In genomic region chr9:91120200-91120599, GRCh38 we compare ENCODE assay signal across 17 cellular contexts.
DNase-seq lines count a peak whose midpoint lies in the region; FAIRE-seq and TF ChIP-seq lines count a peak whose summit lies in the region.
"Had no signal": no experiment of that assay in that cellular context is flagged by ENCODE, and none has a peak within 500 bp of the region (broad histone marks: within the 10 kb centered on the region; RNA-seq: fewer than 3 reads in every experiment).

No MANE protein-coding gene starts in this region.

- intact Hi-C loops in cardiac septum (cut with DNase I) (no loop called here), prostate gland (cut with DNase I) (no loop called here)

- H2AFZ ChIP-seq in fibroblast of lung (ENCODE audit: low read length): no peak overlapping the region

- H3K9me3 ChIP-seq in right atrium auricular region (peaks cover 0 to 7% of the 10 kb centered on the region in 2 donors), fibroblast of lung (ENCODE audit: control insufficient read depth, insufficient read depth, low read depth, low read length) (no peaks in the 10 kb centered on the region), prostate gland (no peaks in the 10 kb centered on the region)

- TF ChIP-seq POLR2A in prostate gland (IDR thresholded peaks at IDR 0.05) (no peak), H54 (IDR thresholded peaks at IDR 0.05; ENCODE audit: low read depth, low read length) (no peak)

- peaks cover 0 to 30% of the 10 kb centered on the region in 2 donors for H3K4me1 ChIP-seq in right atrium auricular region
- peaks cover 16% of the 10 kb centered on the region for H3K4me1 ChIP-seq in fibroblast of lung (ENCODE audit: control insufficient read depth, extremely low read depth, insufficient read depth, low read length)
- no peaks in the 10 kb centered on the region for H3K4me1 ChIP-seq in prostate gland (replicated peaks)

- H3K4me3 ChIP-seq in right atrium auricular region: no peak overlapping the region
- H3K4me3 ChIP-seq in fibroblast of lung (replicated peaks in 1 of 4; ENCODE audit: control extremely low read depth in 1 of 4, insufficient read depth in 1 of 4, low read depth in 3 of 4, low read length in 4 of 4): peak overlapping the region in 1 of 4 experiments; percentile 23
- no peak overlapping the region for H3K4me3 ChIP-seq in prostate gland
- H3K4me3 ChIP-seq: adrenal gland, GM12878 had no signal

- no peak for DNase-seq in right atrium auricular region (ENCODE audit: low spot score)
- no peak for DNase-seq in cardiac septum (ENCODE audit: low spot score)
- no peak for DNase-seq in fibroblast of lung (ENCODE audit: low read depth in 2 of 2)
- DNase-seq in prostate gland (ENCODE audit: low spot score): peak; percentile 20
- DNase-seq in DMS 273 (lab: John Stamatoyannopoulos, UW; ENCODE audit: unreplicated experiment): no peak
- no peak for DNase-seq in KBM-7
- DNase-seq in NCI-H2029 treated with DMSO at 0.1 percent for 48 hours (lab: John Stamatoyannopoulos, UW): no peak
- DNase-seq in H54 (ENCODE audit: insufficient read length, low spot score): no peak
- DNase-seq: adrenal gland; glutamatergic neuron; kidney; NCI-H2171 treated with DMSO at 0.1 percent for 48 hours; occipital lobe; stimulated activated naive B cell treated with anti-CD40 and anti-IgM and Interleukin-4, amounts not matched to agents 10 μg/mL and 1 μg/mL and 100 μg/mL, for 72 hours had no signal

- H4K20me1 ChIP-seq in fibroblast of lung (ENCODE audit: control insufficient read depth, extremely low read depth, insufficient read depth, low read length): no peaks in the 10 kb centered on the region

- in situ Hi-C loops in KBM-7 (cut with MboI; ENCODE audit: low pct_unique_long_range_greater_than_20kb, low sequenced_read_pairs): no loop called here

- no peaks in the 10 kb centered on the region for H3K27me3 ChIP-seq in right atrium auricular region
- H3K27me3 ChIP-seq in fibroblast of lung (ENCODE audit: control insufficient read depth, insufficient read depth, low read length): no peaks in the 10 kb centered on the region
- H3K27me3 ChIP-seq in prostate gland (replicated peaks; ENCODE audit: insufficient read depth): no peaks in the 10 kb centered on the region
- H3K27me3 ChIP-seq: adrenal gland had no signal

- peak overlapping the region; percentile 21 for H3K9ac ChIP-seq in fibroblast of lung (ENCODE audit: insufficient read depth, low read length)
- H3K9ac ChIP-seq: KMS-11 had no signal

- no peak for TF ChIP-seq CTCF in right atrium auricular region (IDR thresholded peaks at IDR 0.05)
- TF ChIP-seq CTCF in fibroblast of lung (conservative IDR thresholded peaks at IDR 0.05 in 1 of 2, IDR thresholded peaks at IDR 0.05 in 1 of 2; ENCODE audit: low read depth in 1 of 2, low read length in 2 of 2): no peak
- no peak for TF ChIP-seq CTCF in prostate gland (IDR thresholded peaks at IDR 0.05)

- peak overlapping the region; percentile 69 to 79 for H3K27ac ChIP-seq in right atrium auricular region
- H3K27ac ChIP-seq in fibroblast of lung (ENCODE audit: insufficient read depth, low read length): peak overlapping the region; percentile 92
- H3K27ac ChIP-seq in prostate gland: no peak overlapping the region
- H3K27ac ChIP-seq: adrenal gland, KMS-11 had no signal

- peak overlapping the region; percentile 28 for H3K4me2 ChIP-seq in fibroblast of lung (ENCODE audit: extremely low read depth, insufficient read depth, low read length)
- H3K4me2 ChIP-seq: KMS-11 had no signal

- FAIRE-seq in H54 (lab: Jason Lieb, UNC): no peak
- FAIRE-seq: colon, GM12878 had no signal

- H3K36me3 ChIP-seq in right atrium auricular region: no peaks in the 10 kb centered on the region
- no peaks in the 10 kb centered on the region for H3K36me3 ChIP-seq in fibroblast of lung (ENCODE audit: control insufficient read depth, insufficient read depth, low read length)
- no peaks in the 10 kb centered on the region for H3K36me3 ChIP-seq in prostate gland
- H3K36me3 ChIP-seq: adrenal gland had no signal

- no peaks in the 10 kb centered on the region for H3K79me2 ChIP-seq in fibroblast of lung (ENCODE audit: control insufficient read depth, insufficient read depth, low read length)

Comparison
In these comparisons a context has a peak if more than half of its experiments do, and no peak if none do; other contexts are left out.
1. H3K27ac ChIP-seq: peak in right atrium auricular region (2 of 2) and fibroblast of lung (single experiment); none in prostate gland (0 of 2).